Comparison of ENCODE assay signal across 22 cellular contexts in genomic region chr7:42126475-42127231, GRCh38.
"Had no signal": no experiment of that assay in that cellular context is flagged by ENCODE, and none has a peak within 500 bp of the region (broad histone marks: within the 10 kb centered on the region; RNA-seq: fewer than 3 reads in every experiment).

No MANE protein-coding gene starts in this region.

- DNase-seq: activated CD4-positive, alpha-beta T cell treated with anti-CD3 and anti-CD28 coated beads, Interleukin-2, amount 10 ng/mL, durations not matched to agents 7 days and 5 days; activated CD8-positive, alpha-beta memory T cell treated with anti-CD3 and anti-CD28 coated beads, Interleukin-2, amount 50 U/mL, for 4 hours; activated CD8-positive, alpha-beta T cell treated with anti-CD3 and anti-CD28 coated beads, Interleukin-2, amount 10 ng/mL, durations not matched to agents 7 days and 5 days; activated effector memory CD4-positive, alpha-beta T cell treated with Interleukin-2 at 50 U/mL for 16 hours; activated T-cell treated with anti-CD3 and anti-CD28 coated beads, Interleukin-2, amount 50 U/mL, for 48 hours; dermis blood vessel endothelial cell; gastrocnemius medialis; head of caudate nucleus; kidney glomerular epithelial cell; left ventricle myocardium superior; ovary; psoas muscle; right cardiac atrium; trophoblast cell had no signal

- H3K4me1 ChIP-seq: gastrocnemius medialis, psoas muscle, SJSA1, suprapubic skin had no signal

- ATAC-seq: activated CD4-positive, CD25-positive, alpha-beta regulatory T cell treated with anti-CD3 and anti-CD28 coated beads, Interleukin-2, amount 50 U/mL, for 24 hours; activated CD8-positive, alpha-beta T cell treated with anti-CD3 and anti-CD28 coated beads, Interleukin-2, amount 10 ng/mL, durations not matched to agents 7 days and 5 days; gastrocnemius medialis; left ventricle myocardium superior; psoas muscle; right cardiac atrium had no signal

- H3K27ac Mint-ChIP-seq: activated CD4-positive, alpha-beta T cell treated with anti-CD3 and anti-CD28 coated beads, Interleukin-2, amount 10 ng/mL, durations not matched to agents 7 days and 5 days; activated CD8-positive, alpha-beta T cell treated with anti-CD3 and anti-CD28 coated beads, Interleukin-2, amount 10 ng/mL, durations not matched to agents 7 days and 5 days; activated naive CD4-positive, alpha-beta T cell treated with anti-CD3 and anti-CD28 coated beads, Interleukin-2, amount 50 U/mL, for 24 hours; memory B cell; stimulated activated naive CD8-positive, alpha-beta T cell treated with anti-CD3 and anti-CD28 coated beads, Interleukin-15, Interleukin-2, amounts not matched to agents 100 ng/mL and 50 ng/mL, for 24 hours; T-helper 1 cell treated with Interleukin-12 subunit alpha and Interleukin-12 subunit beta and Interleukin-4 antibody, amounts not matched to agents 30 μg/mL and 1 μg/mL, for 36 hours had no signal

- H3K27me3 Mint-ChIP-seq: stimulated activated naive CD8-positive, alpha-beta T cell treated with anti-CD3 and anti-CD28 coated beads, Interleukin-15, Interleukin-2, amounts not matched to agents 100 ng/mL and 50 ng/mL, for 24 hours had no signal

- H3K4me3 Mint-ChIP-seq: activated CD4-positive, alpha-beta T cell treated with anti-CD3 and anti-CD28 coated beads, Interleukin-2, amount 10 ng/mL, durations not matched to agents 7 days and 5 days; activated CD8-positive, alpha-beta T cell treated with anti-CD3 and anti-CD28 coated beads, Interleukin-2, amount 10 ng/mL, durations not matched to agents 7 days and 5 days; activated naive CD4-positive, alpha-beta T cell treated with anti-CD3 and anti-CD28 coated beads, Interleukin-2, amount 50 U/mL, for 24 hours; memory B cell; nephron; stimulated activated naive CD8-positive, alpha-beta T cell treated with anti-CD3 and anti-CD28 coated beads, Interleukin-15, Interleukin-2, amounts not matched to agents 100 ng/mL and 50 ng/mL, for 24 hours; T-helper 1 cell treated with Interleukin-12 subunit alpha and Interleukin-12 subunit beta and Interleukin-4 antibody, amounts not matched to agents 30 μg/mL and 1 μg/mL, for 36 hours had no signal

- H3K4me1 Mint-ChIP-seq: activated naive CD4-positive, alpha-beta T cell treated with anti-CD3 and anti-CD28 coated beads, Interleukin-2, amount 50 U/mL, for 24 hours; memory B cell had no signal

- H3K36me3 Mint-ChIP-seq: activated naive CD4-positive, alpha-beta T cell treated with anti-CD3 and anti-CD28 coated beads, Interleukin-2, amount 50 U/mL, for 24 hours; memory B cell had no signal

- H3K36me3 ChIP-seq: gastrocnemius medialis, ovary, SJSA1 had no signal

- H3K27ac ChIP-seq: gastrocnemius medialis, ovary, psoas muscle, SJSA1, suprapubic skin had no signal

- H3K4me3 ChIP-seq: gastrocnemius medialis, ovary, psoas muscle, SJSA1, suprapubic skin had no signal

- H3K9me3 Mint-ChIP-seq: activated CD4-positive, alpha-beta T cell treated with anti-CD3 and anti-CD28 coated beads, Interleukin-2, amount 10 ng/mL, durations not matched to agents 7 days and 5 days; stimulated activated naive CD8-positive, alpha-beta T cell treated with anti-CD3 and anti-CD28 coated beads, Interleukin-15, Interleukin-2, amounts not matched to agents 100 ng/mL and 50 ng/mL, for 24 hours; T-helper 1 cell treated with Interleukin-12 subunit alpha and Interleukin-12 subunit beta and Interleukin-4 antibody, amounts not matched to agents 30 μg/mL and 1 μg/mL, for 36 hours had no signal

- H3K27me3 ChIP-seq: gastrocnemius medialis, ovary, SJSA1, suprapubic skin had no signal

- H3K9me3 ChIP-seq: ovary, SJSA1, suprapubic skin had no signal
